Comparison of ENCODE assay signal across 8 cellular contexts in genomic region chr10:29858352-29859267, GRCh38.
DNase-seq lines count a peak whose midpoint lies in the region; ATAC-seq and TF ChIP-seq lines count a peak whose summit lies in the region.

No MANE protein-coding gene starts in this region.

- 19 to 25% methylated on average over 11 of the region's 11 CpGs for WGBS in lung, 2 donors

- H3K9me3 ChIP-seq in MG63 (no peaks in the 10 kb centered on the region), lung (ENCODE audit: control insufficient read depth in 2 of 2, insufficient read depth in 1 of 2, low read length in 1 of 2) (no peaks in the 10 kb centered on the region)

- H3K36me3 ChIP-seq in MG63 (no peaks in the 10 kb centered on the region), lung (ENCODE audit: control insufficient read depth in 2 of 2, insufficient read depth in 2 of 2, low read length in 2 of 2) (no peaks in the 10 kb centered on the region)

- peak; percentile 75 for ATAC-seq in lung (ENCODE audit: insufficient read depth, low FRiP score)
- no peak for ATAC-seq in GM19455 (IDR thresholded peaks at IDR 0.05; ENCODE audit: unreplicated experiment)
- no peak for ATAC-seq in HG02973 (IDR thresholded peaks at IDR 0.05; ENCODE audit: unreplicated experiment)

- DNase-seq in CD1c-positive myeloid dendritic cell (ENCODE audit: extremely low spot score) (peak; percentile 38), MG63 (peak; percentile 79), choroid plexus epithelial cell (ENCODE audit: low read depth) (peak; percentile 79), lung (ENCODE audit: low spot score) (peak; percentile 64), NCI-H2029 (lab: John Stamatoyannopoulos, UW) (no peak), hippocampal formation (lab: John Stamatoyannopoulos, UW) (no peak)

- H3K27me3 ChIP-seq in MG63 (no peaks in the 10 kb centered on the region), lung (ENCODE audit: control insufficient read depth, insufficient read depth) (no peaks in the 10 kb centered on the region)

- no peaks in the 10 kb centered on the region for H3K4me1 ChIP-seq in lung (ENCODE audit: control insufficient read depth in 2 of 2, insufficient read depth in 2 of 2, low read length in 2 of 2)

- H3K27ac ChIP-seq in lung (ENCODE audit: low read depth in 1 of 2, low read length in 1 of 2) = peak overlapping the region in 1 of 2 donors; percentile 46

- peak; percentile 80 for TF ChIP-seq CTCF in choroid plexus epithelial cell (conservative IDR thresholded peaks at IDR 0.05; ENCODE audit: low read depth, low read length)
- TF ChIP-seq CTCF in lung (IDR thresholded peaks at IDR 0.05; ENCODE audit: control extremely low read depth, extremely low read depth) = peak; percentile 46

- H3K4me3 ChIP-seq in MG63 = no peak overlapping the region
- no peak overlapping the region for H3K4me3 ChIP-seq in choroid plexus epithelial cell (ENCODE audit: low read depth, low read length)
- H3K4me3 ChIP-seq in lung = no peak overlapping the region

Comparison
In these comparisons a context has a peak if more than half of its experiments do, and no peak if none do; other contexts are left out.
1. DNase-seq: peak in CD1c-positive myeloid dendritic cell (single experiment), MG63 (single experiment), choroid plexus epithelial cell (single experiment) and lung (single experiment); none in NCI-H2029 (single experiment) and hippocampal formation (0 of 2).